Comparison of ENCODE assay signal across 7 cellular contexts in the genomic region with DNA sequence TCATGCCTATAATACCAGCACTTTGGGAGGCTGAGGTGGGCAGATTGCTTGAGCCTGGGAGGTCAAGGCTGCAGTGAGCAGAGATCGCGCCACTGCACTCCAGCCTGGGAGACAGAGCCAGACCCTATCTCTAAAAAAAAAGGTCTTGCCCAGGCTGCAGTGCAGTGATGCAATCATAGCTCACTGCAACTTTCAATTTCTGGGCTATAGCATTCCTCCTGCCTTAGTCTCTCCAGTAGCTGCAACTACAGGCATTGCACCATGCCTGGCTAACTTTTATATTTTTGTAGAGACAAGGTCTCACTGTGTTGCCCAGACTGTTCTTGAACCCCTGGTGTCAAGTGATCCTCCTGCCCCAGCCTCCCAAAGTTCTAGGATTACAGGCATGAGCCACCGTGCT.
DNase-seq lines count a peak whose midpoint lies in the region; ATAC-seq and TF ChIP-seq lines count a peak whose summit lies in the region.
"Not testable (repeated sequence)": the region's sequence is repeated elsewhere in the genome, so short reads cannot be mapped to it uniquely, and the experiment has no call there.

No MANE protein-coding gene starts in this region.

- peak overlapping the region; percentile 43; the same call in 1 of the 2 replicates for H4K91ac ChIP-seq in IMR-90 (ENCODE audit: insufficient read depth, low read depth, low read length)
- not testable (repeated sequence) for H4K91ac ChIP-seq in trophoblast cell (ENCODE audit: low read depth, low read length)

- H2BK12ac ChIP-seq in trophoblast cell (ENCODE audit: low read length) = not testable (repeated sequence)

- not testable (repeated sequence) for H4K5ac ChIP-seq in IMR-90 (ENCODE audit: low read depth, low read length)

- POLR2A ChIA-PET in IMR-90 (lab: Charles Lee; ENCODE audit: unreplicated experiment) = not testable (repeated sequence)

- ATAC-seq in IMR-90 (ENCODE audit: low read depth) = peak; percentile 77

- H3K9me3 ChIP-seq in IMR-90 (ENCODE audit: control insufficient read depth, insufficient read depth, low read length); trophoblast cell (ENCODE audit: insufficient read depth, low read depth, low read length): not testable (repeated sequence)

- peak overlapping the region; percentile 75; the same call in 1 of the 2 replicates for H3K4ac ChIP-seq in IMR-90 (ENCODE audit: low read depth, low read length)
- not testable (repeated sequence) for H3K4ac ChIP-seq in trophoblast cell (ENCODE audit: low read depth, low read length)

- not testable (repeated sequence) for H3K56ac ChIP-seq in IMR-90 (ENCODE audit: extremely low read depth, insufficient read depth, low read length)

- peak overlapping the region; percentile 46; the same call in 1 of the 3 replicates for H2BK15ac ChIP-seq in IMR-90 (ENCODE audit: low read depth, low read length)

- H3K4me2 ChIP-seq in IMR-90 (ENCODE audit: low read depth, low read length); trophoblast cell (ENCODE audit: low read length): not testable (repeated sequence)

- not testable (repeated sequence) for TF ChIP-seq CTCF in IMR-90 (conservative IDR thresholded peaks at IDR 0.05; ENCODE audit: low read depth, low read length); astrocyte of the spinal cord (IDR thresholded peaks at IDR 0.05; ENCODE audit: low read depth, low read length); epithelial cell of esophagus (IDR thresholded peaks at IDR 0.05; ENCODE audit: insufficient read depth, low read depth, low read length, missing control alignments); fibroblast of villous mesenchyme (IDR thresholded peaks at IDR 0.05; ENCODE audit: insufficient read depth, low read depth, low read length)

- TF ChIP-seq RAD21 in IMR-90 (IDR thresholded peaks at IDR 0.05; ENCODE audit: low read length) = not testable (repeated sequence)

- H4K20me1 ChIP-seq in IMR-90 (ENCODE audit: insufficient read depth, low read length) = not testable (repeated sequence)

- peaks cover 19% of the 10 kb centered on the region for H3K4me1 ChIP-seq in IMR-90 (ENCODE audit: control insufficient read depth, insufficient read depth, low read length)
- H3K4me1 ChIP-seq in trophoblast cell (ENCODE audit: control insufficient read depth in 1 of 2, insufficient read depth in 2 of 2, low read length in 2 of 2) = not testable (repeated sequence)

- H3K79me1 ChIP-seq in IMR-90 (ENCODE audit: low read depth in 1 of 2, low read length in 2 of 2); trophoblast cell (ENCODE audit: low read length): not testable (repeated sequence)

- in situ Hi-C loops in IMR-90 (cut with MboI; ENCODE audit: low sequenced_read_pairs); astrocyte of the spinal cord (cut with HindIII; ENCODE audit: low sequenced_read_pairs): not testable (repeated sequence)

- H3K27me3 ChIP-seq in IMR-90 (ENCODE audit: control insufficient read depth, insufficient read depth, low read length); trophoblast cell (ENCODE audit: insufficient read depth, low read length): not testable (repeated sequence)

- H3K18ac ChIP-seq in IMR-90 (ENCODE audit: low read depth, low read length); trophoblast cell (ENCODE audit: low read length): not testable (repeated sequence)

- not testable (repeated sequence) for H3K4me3 ChIP-seq in IMR-90 (ENCODE audit: insufficient read depth, low read depth, low read length); astrocyte of the spinal cord (ENCODE audit: low read depth, low read length); epithelial cell of esophagus (ENCODE audit: low read length); fibroblast of villous mesenchyme (ENCODE audit: low read depth, low read length); trophoblast cell (ENCODE audit: low read depth, low read length)

- WGBS in IMR-90 (ENCODE audit: extremely low coverage in 2 of 2, insufficient read length in 1 of 2), 2 experiments = no CpG with 5 or more reads among the region's 3 CpGs
- no CpG with 5 or more reads among the region's 3 CpGs for WGBS in trophoblast cell (ENCODE audit: extremely low coverage, insufficient coverage, insufficient read length)

- H4K8ac ChIP-seq in IMR-90 (ENCODE audit: low read depth in 2 of 2, low read length in 2 of 2) = peak overlapping the region in 1 of 2 experiments; percentile 71; a peak in 2 of 4 replicates
- H4K8ac ChIP-seq in trophoblast cell (ENCODE audit: low read depth, low read length) = not testable (repeated sequence)

- H3K9ac ChIP-seq in IMR-90 (ENCODE audit: low read depth, low read length); trophoblast cell (ENCODE audit: low read length): not testable (repeated sequence)

- not testable (repeated sequence) for H3K23ac ChIP-seq in IMR-90 (ENCODE audit: low read depth, low read length); trophoblast cell (ENCODE audit: low read length)

- peaks cover 10% of the 10 kb centered on the region; the same call in 1 of the 2 replicates for H3K9me1 ChIP-seq in IMR-90 (ENCODE audit: insufficient read depth, low read length)

- not testable (repeated sequence) for TF ChIP-seq POLR2A in IMR-90 (IDR thresholded peaks at IDR 0.05; ENCODE audit: low read depth, low read length)

- intact Hi-C loops in IMR-90 (cut with micrococcal nuclease) = not testable (repeated sequence)

- not testable (repeated sequence) for BruUV-seq in IMR-90 (replicated peaks; lab: Mats Ljungman, UMichigan)

- H2AFZ ChIP-seq in IMR-90 (replicated peaks; ENCODE audit: low read length, poor library complexity); trophoblast cell (ENCODE audit: insufficient read depth, low read length, poor library complexity): not testable (repeated sequence)

- not testable (repeated sequence) for H3K36me3 ChIP-seq in IMR-90 (ENCODE audit: control insufficient read depth, insufficient read depth, low read length); trophoblast cell (ENCODE audit: control insufficient read depth in 1 of 2, insufficient read depth in 2 of 2, low read length in 2 of 2)

- peak overlapping the region; percentile 59 for H2BK5ac ChIP-seq in IMR-90 (ENCODE audit: low read depth, low read length, poor library complexity, severe bottlenecking)
- H2BK5ac ChIP-seq in trophoblast cell (ENCODE audit: low read depth, low read length, poor library complexity) = not testable (repeated sequence)

- CTCF ChIA-PET in IMR-90 (lab: Yijun Ruan, JAX) = not testable (repeated sequence)

- H3K14ac ChIP-seq in IMR-90 (replicated peaks; ENCODE audit: low read depth, low read length) = peak overlapping the region; percentile 69; the same call in 1 of the 2 replicates
- H3K14ac ChIP-seq in trophoblast cell (ENCODE audit: low read length) = not testable (repeated sequence)

- H3K27ac ChIP-seq in IMR-90 (ENCODE audit: insufficient read depth, low read length); trophoblast cell (ENCODE audit: low read depth, low read length): not testable (repeated sequence)

- DNase-seq in EH (ENCODE audit: low read depth) = peak; percentile 88
- peak; percentile 83 for DNase-seq in IMR-90
- DNase-seq in RPMI7951 (ENCODE audit: low read depth) = peak; percentile 57
- peak; percentile 50 for DNase-seq in astrocyte of the spinal cord (ENCODE audit: low read depth, low spot score)
- DNase-seq in epithelial cell of esophagus (ENCODE audit: low read depth) = peak; percentile 68
- peak; percentile 77 for DNase-seq in fibroblast of villous mesenchyme (ENCODE audit: low read depth)
- peak; percentile 48 to 81 for DNase-seq in trophoblast cell

- not testable (repeated sequence) for H2AK9ac ChIP-seq in IMR-90 (replicated peaks; ENCODE audit: low read depth, low read length, poor library complexity)

- H2BK20ac ChIP-seq in IMR-90 (ENCODE audit: low read depth, low read length) = peak overlapping the region; percentile 45; the same call in 1 of the 2 replicates

- not testable (repeated sequence) for H4K12ac ChIP-seq in trophoblast cell (ENCODE audit: low read depth, low read length)

- dilution Hi-C loops in IMR-90 (cut with HindIII; ENCODE audit: low sequenced_read_pairs, unreplicated experiment) = not testable (repeated sequence)

- peak overlapping the region; percentile 57; the same call in 1 of the 2 replicates for H2AK5ac ChIP-seq in IMR-90 (ENCODE audit: low read depth, low read length)
- H2AK5ac ChIP-seq in trophoblast cell (ENCODE audit: low read length) = not testable (repeated sequence)

- peak overlapping the region; percentile 24; the same call in 1 of the 2 replicates for H2BK120ac ChIP-seq in IMR-90 (ENCODE audit: low read depth, low read length)
- not testable (repeated sequence) for H2BK120ac ChIP-seq in trophoblast cell (ENCODE audit: insufficient read depth, low read length, poor library complexity)

- not testable (repeated sequence) for H3K79me2 ChIP-seq in trophoblast cell (ENCODE audit: control insufficient read depth, insufficient read depth, low read length, poor library complexity)

TF ChIP-seq in IMR-90, 13 proteins besides CTCF, POLR2A, EP300 and RAD21:
- TF ChIP-seq FOS (IDR thresholded peaks at IDR 0.05; ENCODE audit: low read depth, low read length) = peak; percentile 49; the same call in 1 of the 2 replicates
- TF ChIP-seq RCOR1 (IDR thresholded peaks at IDR 0.05; ENCODE audit: insufficient replicate concordance, low read length) = peak; percentile 45
- TF ChIP-seq CEBPB (IDR thresholded peaks at IDR 0.05; ENCODE audit: low read depth, low read length) = peak; percentile 97
